Comparison of ENCODE assay signal across 1 cellular context in the genomic region with DNA sequence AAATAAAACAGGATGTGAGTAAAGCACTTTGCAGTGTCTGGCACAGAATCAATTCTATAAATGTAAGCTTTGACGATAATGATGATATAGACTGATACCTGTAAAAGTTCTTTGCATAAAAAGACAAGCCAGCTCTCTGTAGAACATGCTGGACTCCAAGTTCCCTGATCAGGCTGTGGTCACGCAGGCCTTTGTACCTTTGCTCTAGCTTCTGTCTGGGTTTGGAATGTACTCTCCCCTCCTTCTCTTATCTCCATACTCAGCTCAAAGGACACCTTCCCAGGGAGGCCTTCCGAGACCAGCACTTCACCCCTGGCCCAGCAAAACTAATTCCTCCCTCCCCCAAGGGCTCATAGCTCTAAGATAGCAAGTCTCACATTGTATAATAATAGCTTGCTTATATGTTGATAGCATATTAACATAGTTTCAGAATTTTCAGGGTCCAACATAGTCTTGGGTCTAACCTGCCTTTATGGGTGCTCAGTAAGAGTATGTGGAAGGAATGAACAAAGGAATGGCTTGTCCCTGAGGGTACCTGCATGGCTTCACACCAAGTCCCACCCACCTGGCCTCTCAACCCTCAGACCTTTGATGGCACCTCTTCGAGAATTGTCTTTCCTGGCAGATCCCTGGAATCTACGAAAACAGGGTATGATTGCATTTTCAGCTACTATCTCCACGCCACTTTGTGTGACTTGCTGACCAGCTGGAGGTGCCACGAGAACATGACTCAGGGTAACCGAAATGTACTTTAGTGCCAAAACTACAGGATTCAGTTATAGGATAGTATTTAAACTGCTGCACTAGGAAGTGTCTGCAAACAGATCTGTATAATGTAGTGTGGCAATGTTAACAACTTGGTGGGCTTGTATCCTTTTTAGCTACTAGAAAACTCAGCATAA.
TF ChIP-seq lines count a peak whose summit lies in the region.

No MANE protein-coding gene starts in this region.

TF ChIP-seq in HepG2, 621 proteins besides CTCF, POLR2A, EP300 and RAD21 (continued from another document and continues in another):
- TF ChIP-seq, protein P1, sequence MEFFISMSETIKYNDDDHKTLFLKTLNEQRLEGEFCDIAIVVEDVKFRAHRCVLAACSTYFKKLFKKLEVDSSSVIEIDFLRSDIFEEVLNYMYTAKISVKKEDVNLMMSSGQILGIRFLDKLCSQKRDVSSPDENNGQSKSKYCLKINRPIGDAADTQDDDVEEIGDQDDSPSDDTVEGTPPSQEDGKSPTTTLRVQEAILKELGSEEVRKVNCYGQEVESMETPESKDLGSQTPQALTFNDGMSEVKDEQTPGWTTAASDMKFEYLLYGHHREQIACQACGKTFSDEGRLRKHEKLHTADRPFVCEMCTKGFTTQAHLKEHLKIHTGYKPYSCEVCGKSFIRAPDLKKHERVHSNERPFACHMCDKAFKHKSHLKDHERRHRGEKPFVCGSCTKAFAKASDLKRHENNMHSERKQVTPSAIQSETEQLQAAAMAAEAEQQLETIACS (CRISPR knock-in tag; IDR thresholded peaks at IDR 0.05): no peak
- TF ChIP-seq, protein P2, sequence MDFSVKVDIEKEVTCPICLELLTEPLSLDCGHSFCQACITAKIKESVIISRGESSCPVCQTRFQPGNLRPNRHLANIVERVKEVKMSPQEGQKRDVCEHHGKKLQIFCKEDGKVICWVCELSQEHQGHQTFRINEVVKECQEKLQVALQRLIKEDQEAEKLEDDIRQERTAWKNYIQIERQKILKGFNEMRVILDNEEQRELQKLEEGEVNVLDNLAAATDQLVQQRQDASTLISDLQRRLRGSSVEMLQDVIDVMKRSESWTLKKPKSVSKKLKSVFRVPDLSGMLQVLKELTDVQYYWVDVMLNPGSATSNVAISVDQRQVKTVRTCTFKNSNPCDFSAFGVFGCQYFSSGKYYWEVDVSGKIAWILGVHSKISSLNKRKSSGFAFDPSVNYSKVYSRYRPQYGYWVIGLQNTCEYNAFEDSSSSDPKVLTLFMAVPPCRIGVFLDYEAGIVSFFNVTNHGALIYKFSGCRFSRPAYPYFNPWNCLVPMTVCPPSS (IDR thresholded peaks at IDR 0.05): no peak
- TF ChIP-seq, protein P3, sequence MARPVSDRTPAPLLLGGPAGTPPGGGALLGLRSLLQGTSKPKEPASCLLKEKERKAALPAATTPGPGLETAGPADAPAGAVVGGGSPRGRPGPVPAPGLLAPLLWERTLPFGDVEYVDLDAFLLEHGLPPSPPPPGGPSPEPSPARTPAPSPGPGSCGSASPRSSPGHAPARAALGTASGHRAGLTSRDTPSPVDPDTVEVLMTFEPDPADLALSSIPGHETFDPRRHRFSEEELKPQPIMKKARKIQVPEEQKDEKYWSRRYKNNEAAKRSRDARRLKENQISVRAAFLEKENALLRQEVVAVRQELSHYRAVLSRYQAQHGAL (CRISPR knock-in tag; IDR thresholded peaks at IDR 0.05; ENCODE audit: not compliant biosample characterization): no peak
- TF ChIP-seq ZNF501 (CRISPR knock-in tag; IDR thresholded peaks at IDR 0.05) (peak; percentile 57; the same call in 1 of the 2 replicates), ZBTB21 (CRISPR knock-in tag; IDR thresholded peaks at IDR 0.05) (peak; percentile 13; the same call in 1 of the 2 replicates), BATF2 (CRISPR knock-in tag; IDR thresholded peaks at IDR 0.05) (no peak), FOXA1 (IDR thresholded peaks at IDR 0.05) (no peak), FOXA1 (CRISPR knock-in tag; IDR thresholded peaks at IDR 0.05) (peak; percentile 32; the same call in 1 of the 2 replicates), RORA (CRISPR knock-in tag; IDR thresholded peaks at IDR 0.05) (no peak), XBP1 (CRISPR knock-in tag; IDR thresholded peaks at IDR 0.05) (no peak), ZSCAN29 (CRISPR knock-in tag; conservative IDR thresholded peaks at IDR 0.05) (peak; percentile 84; the same call in 1 of the 2 replicates), IRF1 (CRISPR knock-in tag; IDR thresholded peaks at IDR 0.05; ENCODE audit: low read depth) (peak; percentile 78; the same call in 1 of the 2 replicates), ZNF275 (CRISPR knock-in tag; IDR thresholded peaks at IDR 0.05; ENCODE audit: borderline replicate concordance) (no peak), TRIM24 (CRISPR knock-in tag; IDR thresholded peaks at IDR 0.05) (no peak), ZNF496 (CRISPR knock-in tag; IDR thresholded peaks at IDR 0.05; ENCODE audit: insufficient replicate concordance) (no peak), ETV5 (CRISPR knock-in tag; IDR thresholded peaks at IDR 0.05; ENCODE audit: borderline replicate concordance) (peak; percentile 42; the same call in 1 of the 2 replicates), ZNF513 (CRISPR knock-in tag; conservative IDR thresholded peaks at IDR 0.05) (no peak), PAF1 (CRISPR knock-in tag; IDR thresholded peaks at IDR 0.05) (no peak), AHDC1 (CRISPR knock-in tag; IDR thresholded peaks at IDR 0.05; ENCODE audit: borderline replicate concordance) (peak; percentile 79; the same call in 1 of the 2 replicates)
- TF ChIP-seq, protein P4, sequence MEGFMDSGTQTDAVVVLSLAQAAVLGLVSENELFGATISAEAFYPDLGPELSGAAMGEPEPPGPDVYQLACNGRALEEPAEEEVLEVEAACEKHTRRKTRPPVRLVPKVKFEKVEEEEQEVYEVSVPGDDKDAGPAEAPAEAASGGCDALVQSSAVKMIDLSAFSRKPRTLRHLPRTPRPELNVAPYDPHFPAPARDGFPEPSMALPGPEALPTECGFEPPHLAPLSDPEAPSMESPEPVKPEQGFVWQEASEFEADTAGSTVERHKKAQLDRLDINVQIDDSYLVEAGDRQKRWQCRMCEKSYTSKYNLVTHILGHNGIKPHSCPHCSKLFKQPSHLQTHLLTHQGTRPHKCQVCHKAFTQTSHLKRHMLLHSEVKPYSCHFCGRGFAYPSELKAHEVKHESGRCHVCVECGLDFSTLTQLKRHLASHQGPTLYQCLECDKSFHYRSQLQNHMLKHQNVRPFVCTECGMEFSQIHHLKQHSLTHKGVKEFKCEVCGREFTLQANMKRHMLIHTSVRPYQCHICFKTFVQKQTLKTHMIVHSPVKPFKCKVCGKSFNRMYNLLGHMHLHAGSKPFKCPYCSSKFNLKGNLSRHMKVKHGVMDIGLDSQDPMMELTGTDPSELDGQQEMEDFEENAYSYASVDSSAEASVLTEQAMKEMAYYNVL (CRISPR knock-in tag; IDR thresholded peaks at IDR 0.05; ENCODE audit: borderline replicate concordance): peak; percentile 90; the same call in 1 of the 2 replicates
- TF ChIP-seq, protein P5, sequence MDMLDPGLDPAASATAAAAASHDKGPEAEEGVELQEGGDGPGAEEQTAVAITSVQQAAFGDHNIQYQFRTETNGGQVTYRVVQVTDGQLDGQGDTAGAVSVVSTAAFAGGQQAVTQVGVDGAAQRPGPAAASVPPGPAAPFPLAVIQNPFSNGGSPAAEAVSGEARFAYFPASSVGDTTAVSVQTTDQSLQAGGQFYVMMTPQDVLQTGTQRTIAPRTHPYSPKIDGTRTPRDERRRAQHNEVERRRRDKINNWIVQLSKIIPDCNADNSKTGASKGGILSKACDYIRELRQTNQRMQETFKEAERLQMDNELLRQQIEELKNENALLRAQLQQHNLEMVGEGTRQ (IDR thresholded peaks at IDR 0.05; ENCODE audit: low read depth, low read length): no peak
- TF ChIP-seq, protein P5 (CRISPR knock-in tag; IDR thresholded peaks at IDR 0.05; ENCODE audit: borderline replicate concordance): no peak
- TF ChIP-seq, protein P6, sequence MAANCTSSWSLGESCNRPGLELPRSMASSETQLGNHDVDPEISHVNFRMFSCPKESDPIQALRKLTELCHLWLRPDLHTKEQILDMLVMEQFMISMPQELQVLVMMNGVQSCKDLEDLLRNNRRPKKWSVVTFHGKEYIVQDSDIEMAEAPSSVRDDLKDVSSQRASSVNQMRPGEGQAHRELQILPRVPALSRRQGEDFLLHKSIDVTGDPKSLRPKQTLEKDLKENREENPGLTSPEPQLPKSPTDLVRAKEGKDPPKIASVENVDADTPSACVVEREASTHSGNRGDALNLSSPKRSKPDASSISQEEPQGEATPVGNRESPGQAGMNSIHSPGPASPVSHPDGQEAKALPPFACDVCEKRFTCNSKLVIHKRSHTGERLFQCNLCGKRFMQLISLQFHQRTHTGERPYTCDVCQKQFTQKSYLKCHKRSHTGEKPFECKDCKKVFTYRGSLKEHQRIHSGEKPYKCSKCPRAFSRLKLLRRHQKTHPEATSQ (CRISPR knock-in tag; IDR thresholded peaks at IDR 0.05; ENCODE audit: borderline replicate concordance): peak; percentile 48; the same call in 1 of the 2 replicates
